8 cellular contexts compared by ENCODE assay signal in the genomic region with DNA sequence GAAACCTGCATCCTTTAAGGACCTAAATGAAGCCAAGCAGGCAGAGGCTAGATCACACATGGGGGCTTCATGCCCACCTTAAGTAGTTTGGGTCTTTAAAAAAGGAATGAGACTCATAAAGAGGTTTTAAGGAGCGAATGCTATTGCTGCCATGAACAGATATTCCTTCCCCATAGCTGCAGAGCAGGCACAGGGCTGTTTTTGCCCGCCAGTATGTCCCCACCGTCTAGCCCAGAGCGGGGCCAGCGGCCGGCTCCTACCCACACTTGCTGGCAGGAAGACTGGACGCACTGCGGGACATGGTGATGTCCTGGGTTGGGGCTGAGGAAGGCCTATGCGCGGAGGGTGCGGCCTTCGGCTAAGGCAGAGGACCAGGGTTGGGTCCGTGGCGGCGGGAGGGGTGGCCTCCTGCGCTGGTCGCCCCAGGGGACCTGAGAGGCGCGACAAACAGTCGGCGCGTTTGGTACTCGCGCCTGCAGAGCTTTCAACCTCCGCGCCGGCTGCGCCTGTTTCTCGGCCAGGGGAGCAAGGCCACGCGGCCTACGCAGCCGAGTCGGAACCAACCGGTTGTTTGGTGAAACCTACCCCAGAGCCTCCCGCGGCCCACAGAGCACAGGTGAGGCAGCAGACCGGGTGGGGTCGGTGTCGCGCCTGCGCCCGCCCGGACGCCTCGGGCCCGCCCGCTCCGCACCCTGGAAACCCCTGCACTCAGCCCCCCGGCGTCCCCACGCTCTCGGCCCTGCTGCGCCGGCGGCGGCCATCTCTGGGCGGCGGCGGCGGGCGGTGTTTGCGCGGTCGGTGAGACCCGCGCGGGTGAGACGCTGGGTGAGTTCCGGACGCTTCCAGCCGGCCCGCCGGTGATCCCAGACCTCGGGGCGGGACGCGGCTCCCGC. TPM values are rescaled to one million over a fixed set of nuclear protein-coding genes. Genes with fewer than 3 reads are reported as not detected.
A peak's percentile ranks its signal among the peaks of the same experiment; 100 is the strongest.
DNase-seq lines count a peak whose midpoint lies in the region; ATAC-seq and TF ChIP-seq lines count a peak whose summit lies in the region.

A gene with protein sequence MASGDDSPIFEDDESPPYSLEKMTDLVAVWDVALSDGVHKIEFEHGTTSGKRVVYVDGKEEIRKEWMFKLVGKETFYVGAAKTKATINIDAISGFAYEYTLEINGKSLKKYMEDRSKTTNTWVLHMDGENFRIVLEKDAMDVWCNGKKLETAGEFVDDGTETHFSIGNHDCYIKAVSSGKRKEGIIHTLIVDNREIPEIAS (plus strand): TSS at position 450 of the 893 bp plus-strand sequence. CDS start 10,956 bp downstream, outside the sequence.

- peak; percentile 70 for ATAC-seq in GM19043 (IDR thresholded peaks at IDR 0.05; ENCODE audit: low read depth, unreplicated experiment)
- peak; percentile 67 for ATAC-seq in HG03280 (IDR thresholded peaks at IDR 0.05; ENCODE audit: unreplicated experiment)

- peaks cover 0 to 6% of the 10 kb centered on the region in 2 donors for H3K36me3 Mint-ChIP-seq in CD14-positive monocyte

- DNase-seq in CD14-positive monocyte (ENCODE audit: low spot score) (no peak), NCI-H774 (lab: John Stamatoyannopoulos, UW) (peak; percentile 70), activated T-cell treated with anti-CD3 and anti-CD28 coated beads for 24 hours (ENCODE audit: low read depth) (peak; percentile 46), epithelial cell of prostate (ENCODE audit: low read depth, low spot score) (no peak), mucosa of gallbladder (ENCODE audit: low spot score) (peak; percentile 55)
- peak; percentile 48 for DNase-seq in stimulated activated CD8-positive, alpha-beta memory T cell treated with anti-CD3 and anti-CD28 coated beads, Interleukin-4, amount 100 ng/mL, for 24 hours (ENCODE audit: low read depth)

- intact Hi-C loops in CD14-positive monocyte (cut with micrococcal nuclease), result no loop called here

- H3K27ac Mint-ChIP-seq in CD14-positive monocyte, result peak within 1 kb of the TSS; percentile 40 to 81 (median 49)

- no peak for TF ChIP-seq CTCF in CD14-positive monocyte (IDR thresholded peaks at IDR 0.05)

- H3K27me3 Mint-ChIP-seq in CD14-positive monocyte (ENCODE audit: low read depth in 3 of 3), result peaks cover 2 to 9% (median 5%) of the 10 kb centered on the region in 3 donors

- peaks cover 0 to 5% (median 0%) of the 10 kb centered on the region in 7 donors for H3K9me3 Mint-ChIP-seq in CD14-positive monocyte

- peak within 1 kb of the TSS; percentile 80 to 90 for H3K4me3 Mint-ChIP-seq in CD14-positive monocyte

- H3K27ac ChIP-seq in epithelial cell of prostate, result peak within 1 kb of the TSS; percentile 85

- peaks cover 17% of the 10 kb centered on the region for H3K4me1 Mint-ChIP-seq in CD14-positive monocyte

RNA-seq across cellular contexts. Expression of the gene that starts here (rescaled TPM):
- polyA plus RNA-seq in CD14-positive monocyte, result 1 to 10 TPM; 3.6 to 3.7 TPM
- total RNA-seq in mucosa of gallbladder, result 19.5 TPM

Comparison
In these comparisons a context has a peak if more than half of its experiments do, and no peak if none do; other contexts are left out.
1. DNase-seq: peak in NCI-H774 (single experiment), activated T-cell treated with anti-CD3 and anti-CD28 coated beads for 24 hours (single experiment), mucosa of gallbladder (single experiment) and stimulated activated CD8-positive, alpha-beta memory T cell treated with anti-CD3 and anti-CD28 coated beads, Interleukin-4, amount 100 ng/mL, for 24 hours (single experiment); none in CD14-positive monocyte (single experiment) and epithelial cell of prostate (single experiment).